ENCODE assay signal across 12 cellular contexts in genomic region chr7:47153571-47153970, GRCh38.
DNase-seq lines count a peak whose midpoint lies in the region; ATAC-seq and TF ChIP-seq lines count a peak whose summit lies in the region.
"Had no signal": no experiment of that assay in that cellular context is flagged by ENCODE, and none has a peak within 500 bp of the region (broad histone marks: within the 10 kb centered on the region; RNA-seq: fewer than 3 reads in every experiment).

No MANE protein-coding gene starts in this region.

- POLR2A ChIA-PET in PC-3 (lab: Charles Lee; ENCODE audit: unreplicated experiment): no interaction called here

- CTCF ChIA-PET in PC-3 (lab: Charles Lee): no interaction called here

- H3K4me1 ChIP-seq in body of pancreas: peaks cover 35% of the 10 kb centered on the region
- H3K4me1 ChIP-seq in mucosa of descending colon (ENCODE audit: low read depth): no peaks in the 10 kb centered on the region
- H3K4me1 ChIP-seq in PC-3 (ENCODE audit: insufficient read depth, low read length): peaks cover 11% of the 10 kb centered on the region; the same call in 1 of the 2 replicates
- H3K4me1 ChIP-seq in tibial nerve: peaks cover 0 to 33% (median 6%) of the 10 kb centered on the region in 4 donors
- no peaks in the 10 kb centered on the region for H3K4me1 ChIP-seq in breast epithelium

- H4K20me1 ChIP-seq in PC-3 (ENCODE audit: low read length): no peaks in the 10 kb centered on the region

- whole genome bisulfite sequencing in body of pancreas, 2 donors: 8 to 22% methylated on average over 6 of the region's 6 CpGs
- 71 to 73% methylated on average over 6 of the region's 6 CpGs for WGBS in tibial nerve, 2 donors

- H3K9me3 ChIP-seq in body of pancreas (no peaks in the 10 kb centered on the region), mucosa of descending colon (no peaks in the 10 kb centered on the region), PC-3 (ENCODE audit: low read length) (no peaks in the 10 kb centered on the region), tibial nerve (no peaks in the 10 kb centered on the region), breast epithelium (no peaks in the 10 kb centered on the region)
- H3K9me3 ChIP-seq: left ventricle myocardium inferior, sigmoid colon had no signal

- no peak for TF ChIP-seq CTCF in body of pancreas (IDR thresholded peaks at IDR 0.05)
- TF ChIP-seq CTCF in mucosa of descending colon (IDR thresholded peaks at IDR 0.05): no peak
- no peak for TF ChIP-seq CTCF in PC-3 (conservative IDR thresholded peaks at IDR 0.05; ENCODE audit: low read depth, low read length)
- TF ChIP-seq CTCF in tibial nerve (IDR thresholded peaks at IDR 0.05): no peak
- no peak for TF ChIP-seq CTCF in breast epithelium (IDR thresholded peaks at IDR 0.05)

- H3K4me2 ChIP-seq in PC-3 (ENCODE audit: low read length): no peak overlapping the region

- BruUV-seq in PC-3 (replicated peaks; lab: Mats Ljungman, UMichigan): no TSS peak

- intact Hi-C loops in body of pancreas (cut with DNase I) (no loop called here), mucosa of descending colon (cut with DNase I, micrococcal nuclease) (no loop called here), PC-3 (cut with micrococcal nuclease) (no loop called here), breast epithelium (cut with DNase I; ENCODE audit: low total_unique reads) (no loop called here)

- H3K27me3 ChIP-seq in body of pancreas (no peaks in the 10 kb centered on the region), PC-3 (ENCODE audit: low read length) (no peaks in the 10 kb centered on the region), tibial nerve (no peaks in the 10 kb centered on the region), breast epithelium (no peaks in the 10 kb centered on the region)
- H3K27me3 ChIP-seq: sigmoid colon had no signal

- H3K27ac ChIP-seq in body of pancreas (peak overlapping the region; percentile 62 to 82 (median 64)), PC-3 (ENCODE audit: low read length) (no peak overlapping the region), tibial nerve (peak overlapping the region in 1 of 4 donors; percentile 73), breast epithelium (no peak overlapping the region)
- H3K27ac ChIP-seq: left ventricle myocardium inferior had no signal

- no peak overlapping the region for H2AFZ ChIP-seq in PC-3 (ENCODE audit: low read length)

- H3K79me2 ChIP-seq in PC-3 (ENCODE audit: low read length): no peaks in the 10 kb centered on the region

- H3K4me3 ChIP-seq in body of pancreas (no peak overlapping the region), mucosa of descending colon (no peak overlapping the region), PC-3 (ENCODE audit: low read length) (no peak overlapping the region), tibial nerve (no peak overlapping the region), breast epithelium (no peak overlapping the region)
- H3K4me3 ChIP-seq: left ventricle myocardium inferior, sigmoid colon had no signal

- no peaks in the 10 kb centered on the region for H3F3A ChIP-seq in PC-3 (ENCODE audit: low read length, unreplicated experiment)

- H3K36me3 ChIP-seq in body of pancreas (replicated peaks in 1 of 2; ENCODE audit: insufficient read depth in 1 of 2, low read depth in 2 of 2) (no peaks in the 10 kb centered on the region), mucosa of descending colon (ENCODE audit: low read depth) (no peaks in the 10 kb centered on the region), PC-3 (ENCODE audit: low read depth, low read length) (no peaks in the 10 kb centered on the region), tibial nerve (no peaks in the 10 kb centered on the region), breast epithelium (no peaks in the 10 kb centered on the region)
- H3K36me3 ChIP-seq: left ventricle myocardium inferior, sigmoid colon had no signal

- TF ChIP-seq POLR2A in body of pancreas (IDR thresholded peaks at IDR 0.05) (peak in 1 of 3 donors; percentile 22), tibial nerve (IDR thresholded peaks at IDR 0.05) (no peak), breast epithelium (IDR thresholded peaks at IDR 0.05) (no peak)

- H3K9me2 ChIP-seq in PC-3 (replicated peaks; ENCODE audit: low read length): no peaks in the 10 kb centered on the region

- no peak for TF ChIP-seq EP300 in tibial nerve (IDR thresholded peaks at IDR 0.05)

- DNase-seq in Caki2 (ENCODE audit: low read depth) (peak; percentile 69), NCI-H1105 treated with DMSO at 0.1 percent for 48 hours (lab: John Stamatoyannopoulos, UW) (peak; percentile 84), body of pancreas (peak; percentile 66 to 89 (median 74)), mucosa of descending colon (no peak), KG1 (lab: John Stamatoyannopoulos, UW) (no peak), PC-3 (no peak), tibial nerve (ENCODE audit: low spot score in 2 of 2) (no peak), breast epithelium (ENCODE audit: low spot score in 2 of 2) (no peak)
- DNase-seq: activated T-cell treated with anti-CD3 and anti-CD28 coated beads for 4 hours, left ventricle myocardium inferior, NCI-H526, sigmoid colon had no signal

- H3K9ac ChIP-seq in PC-3 (ENCODE audit: low read length): no peak overlapping the region

- in situ Hi-C loops in Caki2 (cut with HindIII; ENCODE audit: low pct_unique_long_range_greater_than_20kb, low sequenced_read_pairs): no loop called here

- peak; percentile 94 for ATAC-seq in body of pancreas
- ATAC-seq in mucosa of descending colon: peak; percentile 30
- ATAC-seq in PC-3: no peak; the same call in 1 of the 2 replicates

Comparison
In these comparisons a context has a peak if more than half of its experiments do, and no peak if none do; other contexts are left out.
1. DNase-seq: peak in Caki2 (single experiment), NCI-H1105 treated with DMSO at 0.1 percent for 48 hours (single experiment) and body of pancreas (4 of 4); none in mucosa of descending colon (0 of 3), KG1 (single experiment), PC-3 (single experiment), tibial nerve (0 of 2) and breast epithelium (0 of 2).
2. H3K27ac ChIP-seq: peak in body of pancreas (4 of 4); none in PC-3 (single experiment) and breast epithelium (0 of 2).